1 cellular context compared by ENCODE assay signal in the genomic region with DNA sequence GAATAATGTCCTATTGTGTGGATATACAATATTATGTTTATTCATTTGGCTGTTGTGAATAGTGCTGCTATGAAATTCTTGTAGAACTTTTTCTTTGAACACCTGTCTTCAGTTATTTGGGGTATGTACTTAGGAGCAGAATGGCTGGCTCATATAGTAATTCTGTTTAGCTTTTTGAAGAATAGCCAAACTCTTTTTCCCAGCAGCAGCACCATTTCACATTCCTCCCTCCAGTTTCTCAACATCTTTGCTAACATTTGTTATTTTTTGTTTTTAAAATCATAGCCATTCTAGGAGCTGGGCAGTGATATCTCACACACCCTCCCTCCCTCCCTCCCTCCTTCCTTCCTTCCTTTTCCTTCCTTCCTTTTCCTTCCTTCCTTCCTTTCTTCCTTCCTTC.
TF ChIP-seq lines count a peak whose summit lies in the region.

No MANE protein-coding gene starts in this region.

TF ChIP-seq in WTC11, 78 proteins besides CTCF, POLR2A, EP300 and RAD21 (continued from another document):
- TF ChIP-seq, protein P1, sequence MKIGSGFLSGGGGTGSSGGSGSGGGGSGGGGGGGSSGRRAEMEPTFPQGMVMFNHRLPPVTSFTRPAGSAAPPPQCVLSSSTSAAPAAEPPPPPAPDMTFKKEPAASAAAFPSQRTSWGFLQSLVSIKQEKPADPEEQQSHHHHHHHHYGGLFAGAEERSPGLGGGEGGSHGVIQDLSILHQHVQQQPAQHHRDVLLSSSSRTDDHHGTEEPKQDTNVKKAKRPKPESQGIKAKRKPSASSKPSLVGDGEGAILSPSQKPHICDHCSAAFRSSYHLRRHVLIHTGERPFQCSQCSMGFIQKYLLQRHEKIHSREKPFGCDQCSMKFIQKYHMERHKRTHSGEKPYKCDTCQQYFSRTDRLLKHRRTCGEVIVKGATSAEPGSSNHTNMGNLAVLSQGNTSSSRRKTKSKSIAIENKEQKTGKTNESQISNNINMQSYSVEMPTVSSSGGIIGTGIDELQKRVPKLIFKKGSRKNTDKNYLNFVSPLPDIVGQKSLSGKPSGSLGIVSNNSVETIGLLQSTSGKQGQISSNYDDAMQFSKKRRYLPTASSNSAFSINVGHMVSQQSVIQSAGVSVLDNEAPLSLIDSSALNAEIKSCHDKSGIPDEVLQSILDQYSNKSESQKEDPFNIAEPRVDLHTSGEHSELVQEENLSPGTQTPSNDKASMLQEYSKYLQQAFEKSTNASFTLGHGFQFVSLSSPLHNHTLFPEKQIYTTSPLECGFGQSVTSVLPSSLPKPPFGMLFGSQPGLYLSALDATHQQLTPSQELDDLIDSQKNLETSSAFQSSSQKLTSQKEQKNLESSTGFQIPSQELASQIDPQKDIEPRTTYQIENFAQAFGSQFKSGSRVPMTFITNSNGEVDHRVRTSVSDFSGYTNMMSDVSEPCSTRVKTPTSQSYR (CRISPR knock-in tag; IDR thresholded peaks at IDR 0.05) = no peak
- TF ChIP-seq MXD4 (CRISPR knock-in tag; IDR thresholded peaks at IDR 0.05; ENCODE audit: borderline replicate concordance) (no peak), ZNF219 (CRISPR knock-in tag; IDR thresholded peaks at IDR 0.05; ENCODE audit: borderline replicate concordance) (no peak), GTF2I (CRISPR knock-in tag; conservative IDR thresholded peaks at IDR 0.05) (no peak), ZNF263 (CRISPR knock-in tag; IDR thresholded peaks at IDR 0.05; ENCODE audit: low read depth) (no peak), ZNF138 (CRISPR knock-in tag; conservative IDR thresholded peaks at IDR 0.05) (no peak), NR1H2 (CRISPR knock-in tag; IDR thresholded peaks at IDR 0.05) (no peak), NFE2L1 (CRISPR knock-in tag; IDR thresholded peaks at IDR 0.05) (no peak), SMAD3 (CRISPR knock-in tag; IDR thresholded peaks at IDR 0.05; ENCODE audit: borderline replicate concordance) (no peak), SP1 (CRISPR knock-in tag; conservative IDR thresholded peaks at IDR 0.05) (no peak), ZNF317 (CRISPR knock-in tag; IDR thresholded peaks at IDR 0.05; ENCODE audit: borderline replicate concordance, low read depth) (no peak)
- TF ChIP-seq, protein P2, sequence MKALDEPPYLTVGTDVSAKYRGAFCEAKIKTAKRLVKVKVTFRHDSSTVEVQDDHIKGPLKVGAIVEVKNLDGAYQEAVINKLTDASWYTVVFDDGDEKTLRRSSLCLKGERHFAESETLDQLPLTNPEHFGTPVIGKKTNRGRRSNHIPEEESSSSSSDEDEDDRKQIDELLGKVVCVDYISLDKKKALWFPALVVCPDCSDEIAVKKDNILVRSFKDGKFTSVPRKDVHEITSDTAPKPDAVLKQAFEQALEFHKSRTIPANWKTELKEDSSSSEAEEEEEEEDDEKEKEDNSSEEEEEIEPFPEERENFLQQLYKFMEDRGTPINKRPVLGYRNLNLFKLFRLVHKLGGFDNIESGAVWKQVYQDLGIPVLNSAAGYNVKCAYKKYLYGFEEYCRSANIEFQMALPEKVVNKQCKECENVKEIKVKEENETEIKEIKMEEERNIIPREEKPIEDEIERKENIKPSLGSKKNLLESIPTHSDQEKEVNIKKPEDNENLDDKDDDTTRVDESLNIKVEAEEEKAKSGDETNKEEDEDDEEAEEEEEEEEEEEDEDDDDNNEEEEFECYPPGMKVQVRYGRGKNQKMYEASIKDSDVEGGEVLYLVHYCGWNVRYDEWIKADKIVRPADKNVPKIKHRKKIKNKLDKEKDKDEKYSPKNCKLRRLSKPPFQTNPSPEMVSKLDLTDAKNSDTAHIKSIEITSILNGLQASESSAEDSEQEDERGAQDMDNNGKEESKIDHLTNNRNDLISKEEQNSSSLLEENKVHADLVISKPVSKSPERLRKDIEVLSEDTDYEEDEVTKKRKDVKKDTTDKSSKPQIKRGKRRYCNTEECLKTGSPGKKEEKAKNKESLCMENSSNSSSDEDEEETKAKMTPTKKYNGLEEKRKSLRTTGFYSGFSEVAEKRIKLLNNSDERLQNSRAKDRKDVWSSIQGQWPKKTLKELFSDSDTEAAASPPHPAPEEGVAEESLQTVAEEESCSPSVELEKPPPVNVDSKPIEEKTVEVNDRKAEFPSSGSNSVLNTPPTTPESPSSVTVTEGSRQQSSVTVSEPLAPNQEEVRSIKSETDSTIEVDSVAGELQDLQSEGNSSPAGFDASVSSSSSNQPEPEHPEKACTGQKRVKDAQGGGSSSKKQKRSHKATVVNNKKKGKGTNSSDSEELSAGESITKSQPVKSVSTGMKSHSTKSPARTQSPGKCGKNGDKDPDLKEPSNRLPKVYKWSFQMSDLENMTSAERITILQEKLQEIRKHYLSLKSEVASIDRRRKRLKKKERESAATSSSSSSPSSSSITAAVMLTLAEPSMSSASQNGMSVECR (CRISPR knock-in tag; IDR thresholded peaks at IDR 0.05; ENCODE audit: borderline replicate concordance) = no peak
- TF ChIP-seq, protein P3, sequence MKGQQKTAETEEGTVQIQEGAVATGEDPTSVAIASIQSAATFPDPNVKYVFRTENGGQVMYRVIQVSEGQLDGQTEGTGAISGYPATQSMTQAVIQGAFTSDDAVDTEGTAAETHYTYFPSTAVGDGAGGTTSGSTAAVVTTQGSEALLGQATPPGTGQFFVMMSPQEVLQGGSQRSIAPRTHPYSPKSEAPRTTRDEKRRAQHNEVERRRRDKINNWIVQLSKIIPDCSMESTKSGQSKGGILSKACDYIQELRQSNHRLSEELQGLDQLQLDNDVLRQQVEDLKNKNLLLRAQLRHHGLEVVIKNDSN (CRISPR knock-in tag; IDR thresholded peaks at IDR 0.05) = no peak
- TF ChIP-seq, protein P4, sequence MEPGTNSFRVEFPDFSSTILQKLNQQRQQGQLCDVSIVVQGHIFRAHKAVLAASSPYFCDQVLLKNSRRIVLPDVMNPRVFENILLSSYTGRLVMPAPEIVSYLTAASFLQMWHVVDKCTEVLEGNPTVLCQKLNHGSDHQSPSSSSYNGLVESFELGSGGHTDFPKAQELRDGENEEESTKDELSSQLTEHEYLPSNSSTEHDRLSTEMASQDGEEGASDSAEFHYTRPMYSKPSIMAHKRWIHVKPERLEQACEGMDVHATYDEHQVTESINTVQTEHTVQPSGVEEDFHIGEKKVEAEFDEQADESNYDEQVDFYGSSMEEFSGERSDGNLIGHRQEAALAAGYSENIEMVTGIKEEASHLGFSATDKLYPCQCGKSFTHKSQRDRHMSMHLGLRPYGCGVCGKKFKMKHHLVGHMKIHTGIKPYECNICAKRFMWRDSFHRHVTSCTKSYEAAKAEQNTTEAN (CRISPR knock-in tag; IDR thresholded peaks at IDR 0.05) = no peak
- TF ChIP-seq, protein P5, sequence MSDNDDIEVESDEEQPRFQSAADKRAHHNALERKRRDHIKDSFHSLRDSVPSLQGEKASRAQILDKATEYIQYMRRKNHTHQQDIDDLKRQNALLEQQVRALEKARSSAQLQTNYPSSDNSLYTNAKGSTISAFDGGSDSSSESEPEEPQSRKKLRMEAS (CRISPR knock-in tag; IDR thresholded peaks at IDR 0.05) = no peak
